In the genomic region with DNA sequence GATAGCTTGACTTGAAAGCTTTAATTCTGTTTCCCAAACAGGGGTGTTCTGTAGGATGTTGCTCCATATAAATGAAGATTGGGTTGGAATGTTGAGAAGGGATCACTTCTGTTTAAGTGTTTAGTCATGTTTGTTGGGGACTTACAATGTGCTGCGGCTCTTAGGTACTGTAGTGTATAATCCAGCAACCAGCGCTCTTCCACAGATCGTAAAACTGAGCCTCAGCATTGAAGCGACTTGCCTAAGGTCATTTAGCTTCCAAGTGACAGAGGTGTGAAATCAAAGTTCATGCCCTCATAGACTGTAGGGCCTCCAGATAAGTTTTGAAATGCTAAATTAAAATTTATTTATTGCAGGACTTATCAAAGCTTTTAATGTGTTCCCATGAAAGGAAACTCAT, we compare ENCODE assay signal across 9 cellular contexts. TPM values are rescaled to one million over a fixed set of nuclear protein-coding genes. Genes with fewer than 3 reads are reported as not detected.
A peak's percentile ranks its signal among the peaks of the same experiment; 100 is the strongest.
DNase-seq lines count a peak whose midpoint lies in the region; ATAC-seq and TF ChIP-seq lines count a peak whose summit lies in the region.
"Had no signal": no experiment of that assay in that cellular context is flagged by ENCODE, and none has a peak within 500 bp of the region (broad histone marks: within the 10 kb centered on the region; RNA-seq: fewer than 3 reads in every experiment).

No MANE protein-coding gene starts in this region.

- peak overlapping the region; percentile 68 for H3K4me3 ChIP-seq in HUES64 (ENCODE audit: low read length)

- ATAC-seq in CD4-positive, alpha-beta T cell (ENCODE audit: poor library complexity), result no peak
- no peak for ATAC-seq in central memory CD8-positive, alpha-beta T cell (replicated peaks; ENCODE audit: extremely low read depth, poor library complexity, severe bottlenecking)
- ATAC-seq in HG02623 (IDR thresholded peaks at IDR 0.05; ENCODE audit: unreplicated experiment) (no peak), HG03457 (IDR thresholded peaks at IDR 0.05; ENCODE audit: unreplicated experiment) (no peak), HG03097 (IDR thresholded peaks at IDR 0.05; ENCODE audit: low FRiP score, unreplicated experiment) (no peak)

- no peaks in the 10 kb centered on the region for H3K9me3 ChIP-seq in CD4-positive, alpha-beta T cell (ENCODE audit: control insufficient read depth, low read length)
- no peaks in the 10 kb centered on the region for H3K9me3 ChIP-seq in HUES64 (ENCODE audit: insufficient read depth, low read depth, low read length)

- 0 out of 2 replicates have a peak overlapping the region, but pooled peaks have one; percentile 28 for H3K9ac ChIP-seq in HUES64 (ENCODE audit: low read depth, low read length)

- peaks cover 36% of the 10 kb centered on the region for H3K4me1 ChIP-seq in HUES64 (ENCODE audit: insufficient read depth, low read length)

- POLR2A ChIA-PET in CD4-positive, alpha-beta T cell (lab: Charles Lee), result interaction anchor here (0.9 to 3.3 kb wide), 3 partner anchors 20 to 106 kb away, joined by 3 to 19 read pairs (median 3); a partner anchor contains a TSS

- H3K27ac Mint-ChIP-seq in CD4-positive, alpha-beta T cell, result peak overlapping the region; percentile 81
- no peak overlapping the region for H3K27ac Mint-ChIP-seq in central memory CD8-positive, alpha-beta T cell (ENCODE audit: low read depth)
- peak overlapping the region; percentile 88 to 95 (median 94) for H3K27ac Mint-ChIP-seq in nephron

- H3K4me3 Mint-ChIP-seq in CD4-positive, alpha-beta T cell, result peak overlapping the region; percentile 93
- H3K4me3 Mint-ChIP-seq in central memory CD8-positive, alpha-beta T cell, result peak overlapping the region; percentile 92
- peak overlapping the region; percentile 90 to 91 (median 90) for H3K4me3 Mint-ChIP-seq in nephron

- no peaks in the 10 kb centered on the region for H3K9me3 Mint-ChIP-seq in CD4-positive, alpha-beta T cell
- H3K9me3 Mint-ChIP-seq in central memory CD8-positive, alpha-beta T cell, result no peaks in the 10 kb centered on the region
- no peaks in the 10 kb centered on the region for H3K9me3 Mint-ChIP-seq in nephron

- in situ Hi-C loops in KBM-7 (cut with MboI; ENCODE audit: low pct_unique_long_range_greater_than_20kb, low sequenced_read_pairs), result no loop called here

- H3K27ac ChIP-seq in CD4-positive, alpha-beta T cell (ENCODE audit: low read depth, low read length), result no peak overlapping the region
- H3K27ac ChIP-seq in HUES64 (ENCODE audit: low read depth, low read length), result no peak overlapping the region

- peaks cover 27% of the 10 kb centered on the region for H3K27me3 Mint-ChIP-seq in CD4-positive, alpha-beta T cell
- H3K27me3 Mint-ChIP-seq in central memory CD8-positive, alpha-beta T cell, result peaks cover 24% of the 10 kb centered on the region
- peaks cover 5% of the 10 kb centered on the region for H3K27me3 Mint-ChIP-seq in nephron (ENCODE audit: low read depth)

- 90% methylated on average over 4 of the region's 4 CpGs for WGBS in HUES64

- CTCF ChIA-PET in CD4-positive, alpha-beta T cell (lab: Charles Lee), result no interaction called here

- no peak for DNase-seq in CD4-positive, alpha-beta T cell
- no peak for DNase-seq in central memory CD8-positive, alpha-beta T cell (ENCODE audit: low spot score in 2 of 2)
- DNase-seq in KBM-7, result no peak
- DNase-seq: NK-92 treated with Interleukin-12 subunit alpha and Interleukin-12 subunit beta, amount 100 ng/mL, for 24 hours had no signal

- no peak for TF ChIP-seq CTCF in CD4-positive, alpha-beta T cell (IDR thresholded peaks at IDR 0.05)
- no peak for TF ChIP-seq CTCF in nephron (IDR thresholded peaks at IDR 0.05; ENCODE audit: unreplicated experiment in 3 of 3)

- H3K36me3 ChIP-seq in HUES64 (ENCODE audit: insufficient read depth, low read length), result no peaks in the 10 kb centered on the region

- H3K36me3 Mint-ChIP-seq in CD4-positive, alpha-beta T cell (ENCODE audit: low read depth), result peaks cover 12% of the 10 kb centered on the region
- H3K36me3 Mint-ChIP-seq in central memory CD8-positive, alpha-beta T cell (ENCODE audit: insufficient read depth), result peaks cover 10% of the 10 kb centered on the region
- no peaks in the 10 kb centered on the region for H3K36me3 Mint-ChIP-seq in nephron (ENCODE audit: low read depth)

- intact Hi-C loops in CD4-positive, alpha-beta T cell (cut with DNase I, micrococcal nuclease), result loop anchor here (5.0 to 10.0 kb wide), 5 partner anchors 104 to 1284 kb away; a partner anchor contains a TSS

- peaks cover 78% of the 10 kb centered on the region for H3K4me1 Mint-ChIP-seq in CD4-positive, alpha-beta T cell (ENCODE audit: low read depth)
- peaks cover 62% of the 10 kb centered on the region for H3K4me1 Mint-ChIP-seq in central memory CD8-positive, alpha-beta T cell
- peaks cover 55% of the 10 kb centered on the region for H3K4me1 Mint-ChIP-seq in nephron

- H3K27me3 ChIP-seq in CD4-positive, alpha-beta T cell (ENCODE audit: control insufficient read depth, insufficient read depth, low read length), result peaks cover 20% of the 10 kb centered on the region
- no peaks in the 10 kb centered on the region for H3K27me3 ChIP-seq in HUES64 (ENCODE audit: insufficient read depth, low read length)

RNA-seq across cellular contexts. Expression of a gene that starts 1.8 kb away (rescaled TPM):
- 10 to 100 TPM; 19.0 to 20.3 TPM for total RNA-seq in CD4-positive, alpha-beta T cell
- polyA plus RNA-seq in HUES64 (2013, experiment 1 of 2), result 14.0 TPM
- polyA plus RNA-seq in HUES64 (2013, experiment 2 of 2), result 17.4 TPM

RNA-seq across cellular contexts. Expression of a gene that starts 13.4 kb away (rescaled TPM):
- total RNA-seq in CD4-positive, alpha-beta T cell, result not detected
- polyA plus RNA-seq in HUES64 (2013, experiment 1 of 2), result not detected
- polyA plus RNA-seq in HUES64 (2013, experiment 2 of 2), result not detected
